ENCODE assay signal across 20 cellular contexts in the genomic region with DNA sequence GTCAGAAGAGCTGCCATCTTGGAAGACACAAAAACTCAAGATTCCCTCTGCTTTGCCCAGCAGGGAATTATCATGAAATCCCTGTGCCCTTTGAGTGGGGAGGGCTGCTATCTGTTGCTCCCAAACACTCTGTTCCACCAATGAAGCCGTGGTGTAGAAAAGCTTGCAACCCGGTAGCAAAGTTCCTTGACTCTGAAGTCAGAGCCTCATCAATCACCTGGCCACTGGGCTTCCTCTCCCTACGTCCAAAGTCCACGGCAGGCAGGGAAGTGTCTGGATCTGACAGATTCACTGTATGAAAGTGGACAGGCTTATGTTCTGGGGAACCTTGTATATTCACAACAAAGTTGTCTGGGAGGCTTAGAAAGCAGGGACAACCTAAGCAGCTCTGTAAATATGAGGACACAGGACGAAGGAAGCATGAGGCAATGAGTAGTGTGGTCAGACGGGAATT.
DNase-seq lines count a peak whose midpoint lies in the region; ATAC-seq, FAIRE-seq and TF ChIP-seq lines count a peak whose summit lies in the region.
"Had no signal": no experiment of that assay in that cellular context is flagged by ENCODE, and none has a peak within 500 bp of the region (broad histone marks: within the 10 kb centered on the region; RNA-seq: fewer than 3 reads in every experiment).

No MANE protein-coding gene starts in this region.

- H3K4me3 ChIP-seq in MG63 = no peak overlapping the region
- H3K4me3 ChIP-seq: BLaER1 had no signal

- no peaks in the 10 kb centered on the region for H3K9me3 Mint-ChIP-seq in nephron
- H3K9me3 Mint-ChIP-seq: CD4-positive, CD25-positive, alpha-beta regulatory T cell had no signal

- no peaks in the 10 kb centered on the region for H3K36me3 Mint-ChIP-seq in nephron (ENCODE audit: low read depth)

- H3K27ac Mint-ChIP-seq in nephron = peak overlapping the region; percentile 29 to 60 (median 55)
- H3K27ac Mint-ChIP-seq: CD4-positive, CD25-positive, alpha-beta regulatory T cell had no signal

- peak; percentile 93 for ATAC-seq in left lobe of liver

- no peak for TF ChIP-seq CTCF in nephron (IDR thresholded peaks at IDR 0.05; ENCODE audit: unreplicated experiment in 3 of 3)

- DNase-seq in HuH-7.5 (ENCODE audit: low spot score) = peak; percentile 56
- peak; percentile 59 for DNase-seq in left lobe of liver (ENCODE audit: low spot score)
- DNase-seq in urothelium cell line (ENCODE audit: low spot score) = no peak
- DNase-seq in SK-N-DZ (ENCODE audit: low spot score) = no peak
- DNase-seq in T-helper 2 cell = no peak
- DNase-seq in MG63 = no peak
- DNase-seq: CD4-positive, CD25-positive, alpha-beta regulatory T cell; DMS53; HCEC 1CT; KBM-7; NCI-H1105 treated with DMSO at 0.1 percent for 48 hours; NCI-H146; NCI-H2029; NCI-H510A; NCI-H69; SHP77 had no signal

- H3K4me1 Mint-ChIP-seq in nephron = peaks cover 13% of the 10 kb centered on the region
- H3K4me1 Mint-ChIP-seq: CD4-positive, CD25-positive, alpha-beta regulatory T cell had no signal

- H3K4me3 Mint-ChIP-seq in nephron = no peak overlapping the region
- H3K4me3 Mint-ChIP-seq: CD4-positive, CD25-positive, alpha-beta regulatory T cell had no signal

- peak; percentile 37 for FAIRE-seq in urothelium cell line (lab: Jason Lieb, UNC)
- FAIRE-seq: A204.1, H1 had no signal

- no peaks in the 10 kb centered on the region for H3K27me3 Mint-ChIP-seq in nephron (ENCODE audit: low read depth)
- H3K27me3 Mint-ChIP-seq: CD4-positive, CD25-positive, alpha-beta regulatory T cell had no signal

- no peaks in the 10 kb centered on the region for H3K36me3 ChIP-seq in MG63
- H3K36me3 ChIP-seq: BLaER1 had no signal

- no peaks in the 10 kb centered on the region for H3K27me3 ChIP-seq in MG63
- H3K27me3 ChIP-seq: BLaER1 had no signal

- no peaks in the 10 kb centered on the region for H3K9me3 ChIP-seq in MG63
- H3K9me3 ChIP-seq: BLaER1 had no signal

Comparison
In these comparisons a context has a peak if more than half of its experiments do, and no peak if none do; other contexts are left out.
1. DNase-seq: peak in HuH-7.5 (single experiment) and left lobe of liver (single experiment); none in urothelium cell line (single experiment), SK-N-DZ (single experiment), T-helper 2 cell (0 of 5) and MG63 (single experiment).